Comparison of ENCODE assay signal across 22 cellular contexts in genomic region chr2:128715360-128715759, GRCh38.
"Had no signal": no experiment of that assay in that cellular context is flagged by ENCODE, and none has a peak within 500 bp of the region (broad histone marks: within the 10 kb centered on the region; RNA-seq: fewer than 3 reads in every experiment).

No MANE protein-coding gene starts in this region.

- DNase-seq: activated CD4-positive, alpha-beta T cell treated with anti-CD3 and anti-CD28 coated beads, Interleukin-2, amount 10 ng/mL, durations not matched to agents 7 days and 5 days; activated CD8-positive, alpha-beta memory T cell treated with anti-CD3 and anti-CD28 coated beads for 24 hours; activated CD8-positive, alpha-beta memory T cell treated with anti-CD3 and anti-CD28 coated beads, Interleukin-2, amount 50 U/mL, for 48 hours; activated effector memory CD4-positive, alpha-beta T cell treated with Interleukin-2 at 50 U/mL for 16 hours; activated naive CD4-positive, alpha-beta T cell treated with anti-CD3 and anti-CD28 coated beads, Interleukin-2, amount 10 ng/mL, durations not matched to agents 7 days and 5 days; activated naive CD8-positive, alpha-beta T cell treated with anti-CD3 and anti-CD28 coated beads, Interleukin-2, amount 50 U/mL, for 24 hours; activated T-cell treated with anti-CD3 and anti-CD28 coated beads, Interleukin-2, amount 50 U/mL, for 48 hours; anterior cingulate cortex; effector memory CD4-positive, alpha-beta T cell; hippocampal formation; midbrain; occipital lobe; stimulated activated CD4-positive, alpha-beta T cell treated with anti-CD3 and anti-CD28 coated beads, Interleukin-2, amount 100 ng/mL, for 24 hours; stimulated activated naive CD8-positive, alpha-beta T cell treated with anti-CD3 and anti-CD28 coated beads, Interleukin-15, Interleukin-2, amounts not matched to agents 100 U/mL and 50 U/mL, for 24 hours; substantia nigra; T-helper 1 cell; T1000; uterus had no signal

- H3K27ac ChIP-seq: tibial nerve, uterus had no signal

- H3K4me1 ChIP-seq: tibial nerve, uterus had no signal

- H3K27me3 ChIP-seq: tibial nerve, uterus had no signal

- H3K4me1 Mint-ChIP-seq: activated CD4-positive, alpha-beta T cell treated with anti-CD3 and anti-CD28 coated beads, Interleukin-2, amount 10 ng/mL, durations not matched to agents 7 days and 5 days; activated naive CD4-positive, alpha-beta T cell treated with anti-CD3 and anti-CD28 coated beads, Interleukin-2, amount 10 ng/mL, durations not matched to agents 7 days and 5 days; activated naive CD8-positive, alpha-beta T cell treated with anti-CD3 and anti-CD28 coated beads, Interleukin-2, amount 50 U/mL, for 24 hours; nephron had no signal

- ATAC-seq: activated CD4-positive, CD25-positive, alpha-beta regulatory T cell treated with anti-CD3 and anti-CD28 coated beads, Interleukin-2, amount 50 U/mL, for 24 hours; activated naive CD8-positive, alpha-beta T cell treated with anti-CD3 and anti-CD28 coated beads, Interleukin-2, amount 50 U/mL, for 24 hours; stimulated activated naive CD8-positive, alpha-beta T cell treated with anti-CD3 and anti-CD28 coated beads, Interleukin-15, Interleukin-2, amounts not matched to agents 100 U/mL and 50 U/mL, for 24 hours had no signal

- H3K27ac Mint-ChIP-seq: activated CD4-positive, alpha-beta T cell treated with anti-CD3 and anti-CD28 coated beads, Interleukin-2, amount 10 ng/mL, durations not matched to agents 7 days and 5 days; activated naive CD4-positive, alpha-beta T cell treated with anti-CD3 and anti-CD28 coated beads, Interleukin-2, amount 10 ng/mL, durations not matched to agents 7 days and 5 days; activated naive CD8-positive, alpha-beta T cell treated with anti-CD3 and anti-CD28 coated beads, Interleukin-2, amount 50 U/mL, for 24 hours; dendritic cell treated with granulocyte-macrophage colony-stimulating factor and Interleukin-4, amounts not matched to agents 40 ng/mL and 50 ng/mL, for 4 days; nephron had no signal

- H3K9me3 ChIP-seq: tibial nerve, uterus had no signal

- H3K36me3 ChIP-seq: tibial nerve, uterus had no signal

- H3K4me3 Mint-ChIP-seq: activated CD4-positive, alpha-beta T cell treated with anti-CD3 and anti-CD28 coated beads, Interleukin-2, amount 10 ng/mL, durations not matched to agents 7 days and 5 days; activated naive CD4-positive, alpha-beta T cell treated with anti-CD3 and anti-CD28 coated beads, Interleukin-2, amount 10 ng/mL, durations not matched to agents 7 days and 5 days; activated naive CD8-positive, alpha-beta T cell treated with anti-CD3 and anti-CD28 coated beads, Interleukin-2, amount 50 U/mL, for 24 hours; dendritic cell treated with granulocyte-macrophage colony-stimulating factor and Interleukin-4, amounts not matched to agents 40 ng/mL and 50 ng/mL, for 4 days; nephron had no signal

- H3K36me3 Mint-ChIP-seq: activated naive CD4-positive, alpha-beta T cell treated with anti-CD3 and anti-CD28 coated beads, Interleukin-2, amount 10 ng/mL, durations not matched to agents 7 days and 5 days had no signal

- H3K4me3 ChIP-seq: tibial nerve, uterus had no signal

- H3K9me3 Mint-ChIP-seq: activated naive CD4-positive, alpha-beta T cell treated with anti-CD3 and anti-CD28 coated beads, Interleukin-2, amount 10 ng/mL, durations not matched to agents 7 days and 5 days; activated naive CD8-positive, alpha-beta T cell treated with anti-CD3 and anti-CD28 coated beads, Interleukin-2, amount 50 U/mL, for 24 hours; dendritic cell treated with granulocyte-macrophage colony-stimulating factor and Interleukin-4, amounts not matched to agents 40 ng/mL and 50 ng/mL, for 4 days had no signal
